Comparison of ENCODE assay signal across 1 cellular context in the genomic region with DNA sequence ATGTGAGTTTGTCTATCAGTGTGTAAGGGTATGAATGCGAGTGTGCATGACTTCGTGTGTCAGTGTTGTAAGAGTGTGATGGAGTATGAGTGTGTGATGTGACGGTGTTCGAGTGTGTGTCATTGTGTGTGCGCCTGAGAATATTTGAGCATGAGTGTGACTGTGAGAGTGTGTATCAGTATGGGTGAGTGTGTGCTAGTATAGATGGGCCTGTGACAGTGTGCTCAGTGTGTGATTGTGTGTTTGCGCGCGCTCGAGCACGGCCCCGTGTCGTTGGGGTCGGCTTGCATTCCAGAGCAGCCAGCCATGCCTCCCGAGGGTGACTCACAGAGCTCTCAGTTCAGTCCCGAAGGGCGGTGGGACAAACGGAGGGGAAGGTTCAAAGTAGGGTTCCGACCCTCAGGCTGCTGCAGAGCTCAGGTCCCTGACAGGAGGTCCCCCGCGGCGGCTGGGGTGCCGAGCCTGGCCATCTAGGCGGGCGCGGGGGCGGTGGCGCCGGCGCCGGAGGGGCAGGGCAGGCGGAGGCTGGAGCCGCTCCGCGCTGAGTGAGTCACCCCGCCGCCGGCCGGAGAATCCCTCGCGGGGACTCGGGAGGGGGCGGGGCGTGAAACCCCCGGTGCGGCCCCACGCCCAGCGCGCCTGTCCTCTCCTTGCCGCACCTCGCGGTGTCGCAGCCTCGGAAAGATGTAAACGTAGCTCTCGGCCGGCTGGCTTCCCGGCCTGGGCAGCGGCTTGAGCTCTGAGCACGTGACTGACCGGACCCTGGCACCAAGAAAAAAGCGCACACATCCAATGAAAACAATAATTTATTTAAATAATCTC.
TF ChIP-seq lines count a peak whose summit lies in the region.

No MANE protein-coding gene starts in this region.

TF ChIP-seq in HepG2, 621 proteins besides CTCF, POLR2A, EP300 and RAD21 (continued from another document and continues in another):
- TF ChIP-seq HES4 (CRISPR knock-in tag; IDR thresholded peaks at IDR 0.05; ENCODE audit: borderline replicate concordance) = peak; percentile 68
- TF ChIP-seq ZNF768 (CRISPR knock-in tag; IDR thresholded peaks at IDR 0.05) = peak; percentile 23; the same call in 1 of the 2 replicates
- peak; percentile 20 for TF ChIP-seq HIVEP1 (CRISPR knock-in tag; IDR thresholded peaks at IDR 0.05)
- TF ChIP-seq TCF12 (IDR thresholded peaks at IDR 0.05) = no peak
- TF ChIP-seq TCF12 (CRISPR knock-in tag; IDR thresholded peaks at IDR 0.05) = no peak
- TF ChIP-seq ARHGAP35 (CRISPR knock-in tag; IDR thresholded peaks at IDR 0.05; ENCODE audit: borderline replicate concordance) = peak; percentile 61; the same call in 1 of the 2 replicates
- TF ChIP-seq KDM2A (CRISPR knock-in tag; IDR thresholded peaks at IDR 0.05; ENCODE audit: borderline replicate concordance, low read depth) = peak; percentile 61
- no peak for TF ChIP-seq HNF4G (IDR thresholded peaks at IDR 0.05; ENCODE audit: borderline replicate concordance, low read depth, low read length)
- 0 out of 2 replicates have a peak, but pooled peaks have one; percentile 58 for TF ChIP-seq HNF4G (CRISPR knock-in tag; IDR thresholded peaks at IDR 0.05; ENCODE audit: borderline replicate concordance, low read depth)
- TF ChIP-seq CBFB (CRISPR knock-in tag; IDR thresholded peaks at IDR 0.05) = 0 out of 2 replicates have a peak, but pooled peaks have one; percentile 17
- peak; percentile 49 for TF ChIP-seq RBM39 (IDR thresholded peaks at IDR 0.05; ENCODE audit: low read depth, low read length, poor library complexity, severe bottlenecking)
- TF ChIP-seq, protein P1, sequence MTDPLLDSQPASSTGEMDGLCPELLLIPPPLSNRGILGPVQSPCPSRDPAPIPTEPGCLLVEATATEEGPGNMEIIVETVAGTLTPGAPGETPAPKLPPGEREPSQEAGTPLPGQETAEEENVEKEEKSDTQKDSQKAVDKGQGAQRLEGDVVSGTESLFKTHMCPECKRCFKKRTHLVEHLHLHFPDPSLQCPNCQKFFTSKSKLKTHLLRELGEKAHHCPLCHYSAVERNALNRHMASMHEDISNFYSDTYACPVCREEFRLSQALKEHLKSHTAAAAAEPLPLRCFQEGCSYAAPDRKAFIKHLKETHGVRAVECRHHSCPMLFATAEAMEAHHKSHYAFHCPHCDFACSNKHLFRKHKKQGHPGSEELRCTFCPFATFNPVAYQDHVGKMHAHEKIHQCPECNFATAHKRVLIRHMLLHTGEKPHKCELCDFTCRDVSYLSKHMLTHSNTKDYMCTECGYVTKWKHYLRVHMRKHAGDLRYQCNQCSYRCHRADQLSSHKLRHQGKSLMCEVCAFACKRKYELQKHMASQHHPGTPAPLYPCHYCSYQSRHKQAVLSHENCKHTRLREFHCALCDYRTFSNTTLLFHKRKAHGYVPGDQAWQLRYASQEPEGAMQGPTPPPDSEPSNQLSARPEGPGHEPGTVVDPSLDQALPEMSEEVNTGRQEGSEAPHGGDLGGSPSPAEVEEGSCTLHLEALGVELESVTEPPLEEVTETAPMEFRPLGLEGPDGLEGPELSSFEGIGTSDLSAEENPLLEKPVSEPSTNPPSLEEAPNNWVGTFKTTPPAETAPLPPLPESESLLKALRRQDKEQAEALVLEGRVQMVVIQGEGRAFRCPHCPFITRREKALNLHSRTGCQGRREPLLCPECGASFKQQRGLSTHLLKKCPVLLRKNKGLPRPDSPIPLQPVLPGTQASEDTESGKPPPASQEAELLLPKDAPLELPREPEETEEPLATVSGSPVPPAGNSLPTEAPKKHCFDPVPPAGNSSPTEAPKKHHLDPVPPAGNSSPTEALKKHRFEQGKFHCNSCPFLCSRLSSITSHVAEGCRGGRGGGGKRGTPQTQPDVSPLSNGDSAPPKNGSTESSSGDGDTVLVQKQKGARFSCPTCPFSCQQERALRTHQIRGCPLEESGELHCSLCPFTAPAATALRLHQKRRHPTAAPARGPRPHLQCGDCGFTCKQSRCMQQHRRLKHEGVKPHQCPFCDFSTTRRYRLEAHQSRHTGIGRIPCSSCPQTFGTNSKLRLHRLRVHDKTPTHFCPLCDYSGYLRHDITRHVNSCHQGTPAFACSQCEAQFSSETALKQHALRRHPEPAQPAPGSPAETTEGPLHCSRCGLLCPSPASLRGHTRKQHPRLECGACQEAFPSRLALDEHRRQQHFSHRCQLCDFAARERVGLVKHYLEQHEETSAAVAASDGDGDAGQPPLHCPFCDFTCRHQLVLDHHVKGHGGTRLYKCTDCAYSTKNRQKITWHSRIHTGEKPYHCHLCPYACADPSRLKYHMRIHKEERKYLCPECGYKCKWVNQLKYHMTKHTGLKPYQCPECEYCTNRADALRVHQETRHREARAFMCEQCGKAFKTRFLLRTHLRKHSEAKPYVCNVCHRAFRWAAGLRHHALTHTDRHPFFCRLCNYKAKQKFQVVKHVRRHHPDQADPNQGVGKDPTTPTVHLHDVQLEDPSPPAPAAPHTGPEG (CRISPR knock-in tag; IDR thresholded peaks at IDR 0.05) = peak; percentile 57; the same call in 1 of the 2 replicates
- TF ChIP-seq ZNF567 (CRISPR knock-in tag; IDR thresholded peaks at IDR 0.05; ENCODE audit: borderline replicate concordance) = 0 out of 2 replicates have a peak, but pooled peaks have one; percentile 56
- TF ChIP-seq, protein P2, sequence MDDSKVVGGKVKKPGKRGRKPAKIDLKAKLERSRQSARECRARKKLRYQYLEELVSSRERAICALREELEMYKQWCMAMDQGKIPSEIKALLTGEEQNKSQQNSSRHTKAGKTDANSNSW (CRISPR knock-in tag; IDR thresholded peaks at IDR 0.05; ENCODE audit: borderline replicate concordance) = no peak
- no peak; the same call in 1 of the 2 replicates for TF ChIP-seq KLF9 (CRISPR knock-in tag; IDR thresholded peaks at IDR 0.05; ENCODE audit: low read depth)
- TF ChIP-seq ZNF333 (CRISPR knock-in tag; IDR thresholded peaks at IDR 0.05; ENCODE audit: borderline replicate concordance) = peak; percentile 69; the same call in 1 of the 2 replicates
- 0 out of 2 replicates have a peak, but pooled peaks have one; percentile 47 for TF ChIP-seq ATF7-NPFF (CRISPR knock-in tag; IDR thresholded peaks at IDR 0.05; ENCODE audit: low read depth)
- TF ChIP-seq SP1 (IDR thresholded peaks at IDR 0.05) = peak; percentile 83; the same call in 1 of the 2 replicates
- peak; percentile 23 for TF ChIP-seq SP1 (CRISPR knock-in tag; IDR thresholded peaks at IDR 0.05)
- TF ChIP-seq ZNF329 (CRISPR knock-in tag; IDR thresholded peaks at IDR 0.05; ENCODE audit: low read depth) = 0 out of 2 replicates have a peak, but pooled peaks have one; percentile 36
- TF ChIP-seq, protein P3, sequence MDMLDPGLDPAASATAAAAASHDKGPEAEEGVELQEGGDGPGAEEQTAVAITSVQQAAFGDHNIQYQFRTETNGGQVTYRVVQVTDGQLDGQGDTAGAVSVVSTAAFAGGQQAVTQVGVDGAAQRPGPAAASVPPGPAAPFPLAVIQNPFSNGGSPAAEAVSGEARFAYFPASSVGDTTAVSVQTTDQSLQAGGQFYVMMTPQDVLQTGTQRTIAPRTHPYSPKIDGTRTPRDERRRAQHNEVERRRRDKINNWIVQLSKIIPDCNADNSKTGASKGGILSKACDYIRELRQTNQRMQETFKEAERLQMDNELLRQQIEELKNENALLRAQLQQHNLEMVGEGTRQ (IDR thresholded peaks at IDR 0.05; ENCODE audit: low read depth, low read length) = 0 out of 2 replicates have a peak, but pooled peaks have one; percentile 36
- TF ChIP-seq, protein P3 (CRISPR knock-in tag; IDR thresholded peaks at IDR 0.05; ENCODE audit: borderline replicate concordance) = peak; percentile 73; the same call in 1 of the 2 replicates
- peak; percentile 75 for TF ChIP-seq RXRA (CRISPR knock-in tag; IDR thresholded peaks at IDR 0.05)
- peak; percentile 10; the same call in 1 of the 2 replicates for TF ChIP-seq JUND (CRISPR knock-in tag; IDR thresholded peaks at IDR 0.05)
- TF ChIP-seq KDM5A (IDR thresholded peaks at IDR 0.05; ENCODE audit: borderline replicate concordance, low read length) = 0 out of 2 replicates have a peak, but pooled peaks have one; percentile 26
- peak; percentile 50; the same call in 1 of the 2 replicates for TF ChIP-seq FOXK2 (IDR thresholded peaks at IDR 0.05)
- TF ChIP-seq MED8 (CRISPR knock-in tag; IDR thresholded peaks at IDR 0.05; ENCODE audit: insufficient replicate concordance) = no peak
- TF ChIP-seq, protein P4, sequence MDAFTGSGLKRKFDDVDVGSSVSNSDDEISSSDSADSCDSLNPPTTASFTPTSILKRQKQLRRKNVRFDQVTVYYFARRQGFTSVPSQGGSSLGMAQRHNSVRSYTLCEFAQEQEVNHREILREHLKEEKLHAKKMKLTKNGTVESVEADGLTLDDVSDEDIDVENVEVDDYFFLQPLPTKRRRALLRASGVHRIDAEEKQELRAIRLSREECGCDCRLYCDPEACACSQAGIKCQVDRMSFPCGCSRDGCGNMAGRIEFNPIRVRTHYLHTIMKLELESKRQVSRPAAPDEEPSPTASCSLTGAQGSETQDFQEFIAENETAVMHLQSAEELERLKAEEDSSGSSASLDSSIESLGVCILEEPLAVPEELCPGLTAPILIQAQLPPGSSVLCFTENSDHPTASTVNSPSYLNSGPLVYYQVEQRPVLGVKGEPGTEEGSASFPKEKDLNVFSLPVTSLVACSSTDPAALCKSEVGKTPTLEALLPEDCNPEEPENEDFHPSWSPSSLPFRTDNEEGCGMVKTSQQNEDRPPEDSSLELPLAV (CRISPR knock-in tag; conservative IDR thresholded peaks at IDR 0.05; ENCODE audit: low read depth) = no peak
- no peak for TF ChIP-seq ZNF432 (CRISPR knock-in tag; IDR thresholded peaks at IDR 0.05; ENCODE audit: borderline replicate concordance)
- TF ChIP-seq, protein P5, sequence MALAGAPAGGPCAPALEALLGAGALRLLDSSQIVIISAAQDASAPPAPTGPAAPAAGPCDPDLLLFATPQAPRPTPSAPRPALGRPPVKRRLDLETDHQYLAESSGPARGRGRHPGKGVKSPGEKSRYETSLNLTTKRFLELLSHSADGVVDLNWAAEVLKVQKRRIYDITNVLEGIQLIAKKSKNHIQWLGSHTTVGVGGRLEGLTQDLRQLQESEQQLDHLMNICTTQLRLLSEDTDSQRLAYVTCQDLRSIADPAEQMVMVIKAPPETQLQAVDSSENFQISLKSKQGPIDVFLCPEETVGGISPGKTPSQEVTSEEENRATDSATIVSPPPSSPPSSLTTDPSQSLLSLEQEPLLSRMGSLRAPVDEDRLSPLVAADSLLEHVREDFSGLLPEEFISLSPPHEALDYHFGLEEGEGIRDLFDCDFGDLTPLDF (CRISPR knock-in tag; IDR thresholded peaks at IDR 0.05) = no peak
- peak; percentile 69; the same call in 1 of the 2 replicates for TF ChIP-seq ZNF709 (CRISPR knock-in tag; IDR thresholded peaks at IDR 0.05)
- TF ChIP-seq ZNF232 (CRISPR knock-in tag; IDR thresholded peaks at IDR 0.05; ENCODE audit: borderline replicate concordance) = no peak
- peak; percentile 17; the same call in 1 of the 2 replicates for TF ChIP-seq ZNF746 (CRISPR knock-in tag; IDR thresholded peaks at IDR 0.05)
- peak; percentile 57; the same call in 1 of the 2 replicates for TF ChIP-seq MYC (CRISPR knock-in tag; IDR thresholded peaks at IDR 0.05; ENCODE audit: borderline replicate concordance)
- peak; percentile 74 for TF ChIP-seq RNF2 (conservative IDR thresholded peaks at IDR 0.05; ENCODE audit: low read depth)
- TF ChIP-seq, protein P6, sequence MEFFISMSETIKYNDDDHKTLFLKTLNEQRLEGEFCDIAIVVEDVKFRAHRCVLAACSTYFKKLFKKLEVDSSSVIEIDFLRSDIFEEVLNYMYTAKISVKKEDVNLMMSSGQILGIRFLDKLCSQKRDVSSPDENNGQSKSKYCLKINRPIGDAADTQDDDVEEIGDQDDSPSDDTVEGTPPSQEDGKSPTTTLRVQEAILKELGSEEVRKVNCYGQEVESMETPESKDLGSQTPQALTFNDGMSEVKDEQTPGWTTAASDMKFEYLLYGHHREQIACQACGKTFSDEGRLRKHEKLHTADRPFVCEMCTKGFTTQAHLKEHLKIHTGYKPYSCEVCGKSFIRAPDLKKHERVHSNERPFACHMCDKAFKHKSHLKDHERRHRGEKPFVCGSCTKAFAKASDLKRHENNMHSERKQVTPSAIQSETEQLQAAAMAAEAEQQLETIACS (CRISPR knock-in tag; IDR thresholded peaks at IDR 0.05) = peak; percentile 85
- 0 out of 2 replicates have a peak, but pooled peaks have one; percentile 31 for TF ChIP-seq REPIN1 (CRISPR knock-in tag; IDR thresholded peaks at IDR 0.05; ENCODE audit: borderline replicate concordance, low read depth)
- TF ChIP-seq ZFY (CRISPR knock-in tag; IDR thresholded peaks at IDR 0.05) = peak; percentile 60
- TF ChIP-seq ZNF451 (CRISPR knock-in tag; IDR thresholded peaks at IDR 0.05) = peak; percentile 90
- TF ChIP-seq, protein P7, sequence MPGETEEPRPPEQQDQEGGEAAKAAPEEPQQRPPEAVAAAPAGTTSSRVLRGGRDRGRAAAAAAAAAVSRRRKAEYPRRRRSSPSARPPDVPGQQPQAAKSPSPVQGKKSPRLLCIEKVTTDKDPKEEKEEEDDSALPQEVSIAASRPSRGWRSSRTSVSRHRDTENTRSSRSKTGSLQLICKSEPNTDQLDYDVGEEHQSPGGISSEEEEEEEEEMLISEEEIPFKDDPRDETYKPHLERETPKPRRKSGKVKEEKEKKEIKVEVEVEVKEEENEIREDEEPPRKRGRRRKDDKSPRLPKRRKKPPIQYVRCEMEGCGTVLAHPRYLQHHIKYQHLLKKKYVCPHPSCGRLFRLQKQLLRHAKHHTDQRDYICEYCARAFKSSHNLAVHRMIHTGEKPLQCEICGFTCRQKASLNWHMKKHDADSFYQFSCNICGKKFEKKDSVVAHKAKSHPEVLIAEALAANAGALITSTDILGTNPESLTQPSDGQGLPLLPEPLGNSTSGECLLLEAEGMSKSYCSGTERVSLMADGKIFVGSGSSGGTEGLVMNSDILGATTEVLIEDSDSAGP (CRISPR knock-in tag; IDR thresholded peaks at IDR 0.05; ENCODE audit: borderline replicate concordance) = peak; percentile 62; the same call in 1 of the 2 replicates
- TF ChIP-seq, protein P8, sequence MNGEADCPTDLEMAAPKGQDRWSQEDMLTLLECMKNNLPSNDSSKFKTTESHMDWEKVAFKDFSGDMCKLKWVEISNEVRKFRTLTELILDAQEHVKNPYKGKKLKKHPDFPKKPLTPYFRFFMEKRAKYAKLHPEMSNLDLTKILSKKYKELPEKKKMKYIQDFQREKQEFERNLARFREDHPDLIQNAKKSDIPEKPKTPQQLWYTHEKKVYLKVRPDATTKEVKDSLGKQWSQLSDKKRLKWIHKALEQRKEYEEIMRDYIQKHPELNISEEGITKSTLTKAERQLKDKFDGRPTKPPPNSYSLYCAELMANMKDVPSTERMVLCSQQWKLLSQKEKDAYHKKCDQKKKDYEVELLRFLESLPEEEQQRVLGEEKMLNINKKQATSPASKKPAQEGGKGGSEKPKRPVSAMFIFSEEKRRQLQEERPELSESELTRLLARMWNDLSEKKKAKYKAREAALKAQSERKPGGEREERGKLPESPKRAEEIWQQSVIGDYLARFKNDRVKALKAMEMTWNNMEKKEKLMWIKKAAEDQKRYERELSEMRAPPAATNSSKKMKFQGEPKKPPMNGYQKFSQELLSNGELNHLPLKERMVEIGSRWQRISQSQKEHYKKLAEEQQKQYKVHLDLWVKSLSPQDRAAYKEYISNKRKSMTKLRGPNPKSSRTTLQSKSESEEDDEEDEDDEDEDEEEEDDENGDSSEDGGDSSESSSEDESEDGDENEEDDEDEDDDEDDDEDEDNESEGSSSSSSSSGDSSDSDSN (CRISPR knock-in tag; IDR thresholded peaks at IDR 0.05) = peak; percentile 88
- no peak for TF ChIP-seq ZFP36 (IDR thresholded peaks at IDR 0.05; ENCODE audit: borderline replicate concordance, low read depth, low read length, partially characterized antibody)
- TF ChIP-seq SMAD1 (CRISPR knock-in tag; IDR thresholded peaks at IDR 0.05; ENCODE audit: borderline replicate concordance, low read depth) = peak; percentile 85; the same call in 1 of the 2 replicates
